Comparison of ENCODE assay signal across 27 cellular contexts in the genomic region with DNA sequence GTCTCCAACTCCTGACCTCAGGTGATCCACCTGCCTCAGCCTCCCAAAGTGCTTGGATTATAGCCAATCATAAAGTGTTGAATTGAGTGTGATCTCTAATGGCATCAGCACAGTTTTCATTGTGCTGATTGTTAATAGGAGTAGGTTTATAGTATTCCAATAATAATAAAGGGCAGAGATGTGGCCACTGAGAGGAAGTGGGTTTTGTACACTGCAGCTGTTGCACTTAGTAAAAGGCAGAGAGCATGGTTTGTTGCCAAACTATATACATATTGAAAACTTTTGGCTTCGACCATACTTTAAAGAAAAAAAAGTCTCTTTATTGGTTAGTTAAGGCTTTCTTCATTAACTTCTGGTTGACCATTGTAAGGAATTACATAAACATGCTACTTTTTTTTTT.
"Had no signal": no experiment of that assay in that cellular context is flagged by ENCODE, and none has a peak within 500 bp of the region (broad histone marks: within the 10 kb centered on the region; RNA-seq: fewer than 3 reads in every experiment).

No MANE protein-coding gene starts in this region.

- H3K27ac Mint-ChIP-seq: activated B cell treated with CpG ODN at 0.5 μM for 24 hours; activated CD8-positive, alpha-beta memory T cell treated with anti-CD3 and anti-CD28 coated beads, Interleukin-2, amount 10 ng/mL, durations not matched to agents 7 days and 5 days; activated CD8-positive, alpha-beta T cell treated with anti-CD3 and anti-CD28 coated beads, Interleukin-2, amount 10 ng/mL, durations not matched to agents 7 days and 5 days; activated naive CD8-positive, alpha-beta T cell; activated T-cell treated with anti-CD3 and anti-CD28 coated beads, Interleukin-2, amount 50 U/mL, for 72 hours; memory B cell; natural killer cell; neural progenitor cell; T-helper 17 cell had no signal

- H3K9me3 Mint-ChIP-seq: effector memory CD8-positive, alpha-beta T cell; memory B cell; natural killer cell had no signal

- FAIRE-seq: colon had no signal

- H3K4me3 Mint-ChIP-seq: activated B cell treated with CpG ODN at 0.5 μM for 24 hours; activated CD8-positive, alpha-beta memory T cell treated with anti-CD3 and anti-CD28 coated beads, Interleukin-2, amount 10 ng/mL, durations not matched to agents 7 days and 5 days; activated CD8-positive, alpha-beta T cell treated with anti-CD3 and anti-CD28 coated beads, Interleukin-2, amount 10 ng/mL, durations not matched to agents 7 days and 5 days; activated naive CD8-positive, alpha-beta T cell; activated T-cell treated with anti-CD3 and anti-CD28 coated beads, Interleukin-2, amount 50 U/mL, for 72 hours; effector memory CD8-positive, alpha-beta T cell; memory B cell; natural killer cell; neural progenitor cell; T-helper 17 cell had no signal

- H3K36me3 Mint-ChIP-seq: activated naive CD8-positive, alpha-beta T cell; natural killer cell; neural progenitor cell had no signal

- H3K27me3 Mint-ChIP-seq: activated B cell treated with CpG ODN at 0.5 μM for 24 hours; activated CD8-positive, alpha-beta memory T cell treated with anti-CD3 and anti-CD28 coated beads, Interleukin-2, amount 10 ng/mL, durations not matched to agents 7 days and 5 days; activated naive CD8-positive, alpha-beta T cell; effector memory CD8-positive, alpha-beta T cell; memory B cell; T-helper 17 cell had no signal

- ATAC-seq: activated CD8-positive, alpha-beta memory T cell treated with anti-CD3 and anti-CD28 coated beads, Interleukin-2, amount 10 ng/mL, durations not matched to agents 7 days and 5 days; activated CD8-positive, alpha-beta T cell treated with anti-CD3 and anti-CD28 coated beads, Interleukin-2, amount 10 ng/mL, durations not matched to agents 7 days and 5 days; activated T-cell treated with anti-CD3 and anti-CD28 coated beads, Interleukin-2, amount 50 U/mL, for 72 hours; body of pancreas; effector memory CD8-positive, alpha-beta T cell; heart left ventricle; natural killer cell; psoas muscle; T-helper 17 cell had no signal

- DNase-seq: activated B cell treated with CpG ODN at 0.5 μM for 24 hours; activated CD4-positive, alpha-beta T cell treated with anti-CD3 and anti-CD28 coated beads, Interleukin-2, amount 50 U/mL, for 1 hour; activated CD8-positive, alpha-beta memory T cell treated with anti-CD3 and anti-CD28 coated beads, Interleukin-2, amount 10 ng/mL, durations not matched to agents 7 days and 5 days; activated CD8-positive, alpha-beta T cell treated with anti-CD3 and anti-CD28 coated beads, Interleukin-2, amount 10 ng/mL, durations not matched to agents 7 days and 5 days; activated effector memory CD4-positive, alpha-beta T cell treated with Interleukin-2 at 50 U/mL for 16 hours; activated naive CD4-positive, alpha-beta T cell treated with Interleukin-2 at 50 U/mL for 16 hours; activated T-cell treated with anti-CD3 and anti-CD28 coated beads, Interleukin-2, amount 50 U/mL, for 72 hours; aorta; body of pancreas; dorsolateral prefrontal cortex; effector memory CD8-positive, alpha-beta T cell; heart left ventricle; midbrain; natural killer cell; occipital lobe; psoas muscle; sigmoid colon; stimulated activated CD4-positive, alpha-beta T cell treated with anti-CD3 and anti-CD28 coated beads, Interleukin-15, amount 100 ng/mL, for 24 hours; stimulated activated CD4-positive, alpha-beta T cell treated with anti-CD3 and anti-CD28 coated beads, Interleukin-2, amount 100 ng/mL, for 24 hours; stimulated activated naive CD4-positive, alpha-beta T cell treated with Interleukin-2 at 50 U/mL for 16 hours; T-helper 17 cell; T1000; transverse colon had no signal

- H3K4me1 Mint-ChIP-seq: activated B cell treated with CpG ODN at 0.5 μM for 24 hours, memory B cell, neural progenitor cell had no signal
